Comparison of ENCODE assay signal across 7 cellular contexts in genomic region chr1:30778979-30779293, GRCh38.
"Had no signal": no experiment of that assay in that cellular context is flagged by ENCODE, and none has a peak within 500 bp of the region (broad histone marks: within the 10 kb centered on the region; RNA-seq: fewer than 3 reads in every experiment).

No MANE protein-coding gene starts in this region.

- H3K9me3 Mint-ChIP-seq: activated CD8-positive, alpha-beta T cell treated with anti-CD3 and anti-CD28 coated beads for 36 hours; activated naive CD4-positive, alpha-beta T cell treated with anti-CD3 and anti-CD28 coated beads for 36 hours; activated T-helper 1 cell treated with anti-CD3 and anti-CD28 coated beads, Interleukin-12 subunit alpha, Interleukin-12 subunit beta, Interleukin-2, Interleukin-4 antibody, amounts not matched to agents 30 ng/mL and 10 ng/mL and 1 ng/mL, durations not matched to agents 14 hours and 24 hours and 36 hours; brain; mesothelial cell of epicardium; type B pancreatic cell had no signal

- H3K36me3 Mint-ChIP-seq: brain, mesothelial cell of epicardium, type B pancreatic cell had no signal

- H3K27me3 Mint-ChIP-seq: activated CD4-positive, alpha-beta T cell treated with anti-CD3 and anti-CD28 coated beads for 36 hours; activated CD8-positive, alpha-beta T cell treated with anti-CD3 and anti-CD28 coated beads for 36 hours; type B pancreatic cell had no signal

- H3K27ac Mint-ChIP-seq: activated CD4-positive, alpha-beta T cell treated with anti-CD3 and anti-CD28 coated beads for 36 hours; activated CD8-positive, alpha-beta T cell treated with anti-CD3 and anti-CD28 coated beads for 36 hours; activated naive CD4-positive, alpha-beta T cell treated with anti-CD3 and anti-CD28 coated beads for 36 hours; mesothelial cell of epicardium; type B pancreatic cell had no signal

- H3K4me3 Mint-ChIP-seq: activated CD4-positive, alpha-beta T cell treated with anti-CD3 and anti-CD28 coated beads for 36 hours; activated CD8-positive, alpha-beta T cell treated with anti-CD3 and anti-CD28 coated beads for 36 hours; activated naive CD4-positive, alpha-beta T cell treated with anti-CD3 and anti-CD28 coated beads for 36 hours; activated T-helper 1 cell treated with anti-CD3 and anti-CD28 coated beads, Interleukin-12 subunit alpha, Interleukin-12 subunit beta, Interleukin-2, Interleukin-4 antibody, amounts not matched to agents 30 ng/mL and 10 ng/mL and 1 ng/mL, durations not matched to agents 14 hours and 24 hours and 36 hours; brain; mesothelial cell of epicardium; type B pancreatic cell had no signal
